In the genomic region with DNA sequence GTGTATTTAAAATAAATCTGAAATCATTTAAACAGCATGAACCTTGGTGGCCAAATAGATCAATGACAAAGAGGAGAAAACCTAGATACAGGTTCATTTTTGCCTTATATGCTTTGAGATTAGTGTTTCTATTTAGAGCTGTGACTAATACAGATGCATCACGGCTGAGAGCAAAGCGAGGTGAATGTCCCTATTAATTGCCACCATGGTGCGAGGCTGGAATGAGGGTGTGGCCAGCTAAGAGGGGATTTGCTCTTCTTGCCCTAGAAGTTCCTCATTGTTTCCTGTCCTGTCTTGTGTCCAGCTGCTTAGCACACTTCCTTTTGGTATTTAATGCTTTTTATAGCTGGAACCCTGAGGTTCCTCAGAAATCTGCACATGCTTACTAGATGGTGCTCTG, we compare ENCODE assay signal across 17 cellular contexts.
DNase-seq lines count a peak whose midpoint lies in the region; ATAC-seq, FAIRE-seq and TF ChIP-seq lines count a peak whose summit lies in the region.
"Had no signal": no experiment of that assay in that cellular context is flagged by ENCODE, and none has a peak within 500 bp of the region (broad histone marks: within the 10 kb centered on the region; RNA-seq: fewer than 3 reads in every experiment).

No MANE protein-coding gene starts in this region.

- H3K27ac ChIP-seq in A673 (ENCODE audit: low read depth, low read length, poor library complexity, severe bottlenecking) (no peak overlapping the region), mesodermal cell (ENCODE audit: low read depth, low read length, severe bottlenecking) (peak overlapping the region; percentile 45)

- ATAC-seq in GM19463 (IDR thresholded peaks at IDR 0.05; ENCODE audit: unreplicated experiment) (no peak), HG03432 (IDR thresholded peaks at IDR 0.05; ENCODE audit: unreplicated experiment) (no peak)

- no peaks in the 10 kb centered on the region for H3K27me3 ChIP-seq in A673 (replicated peaks; ENCODE audit: insufficient read depth, low read depth, low read length, poor library complexity)
- no peaks in the 10 kb centered on the region for H3K27me3 ChIP-seq in bronchial epithelial cell (ENCODE audit: control insufficient read depth, insufficient read depth, low read length)

- POLR2A ChIA-PET in A673 (lab: Charles Lee; ENCODE audit: low non-redundant PET): no interaction called here

- DNase-seq in A673 (ENCODE audit: low spot score): peak; percentile 63
- peak; percentile 9 for DNase-seq in HT1080 (ENCODE audit: low read depth)
- DNase-seq in bronchial epithelial cell (ENCODE audit: low read depth): peak; percentile 71
- DNase-seq in amygdala (lab: John Stamatoyannopoulos, UW): no peak
- DNase-seq: activated CD4-positive, alpha-beta T cell treated with anti-CD3 and anti-CD28 coated beads for 1 hour; activated naive CD4-positive, alpha-beta T cell; activated T-cell treated with anti-CD3 and anti-CD28 coated beads, Interleukin-2, amount 50 U/mL, for 24 hours; amniotic stem cell; CD4-positive, CD25-positive, alpha-beta regulatory T cell; H7; KG1; NCI-H2029; right cardiac atrium; SW 1271 had no signal

- H3K4me1 ChIP-seq in A673 (ENCODE audit: insufficient read depth, low read length, poor library complexity, severe bottlenecking) (peaks cover 7% of the 10 kb centered on the region), mesodermal cell (ENCODE audit: control insufficient read depth, insufficient read depth, low read length, poor library complexity, severe bottlenecking) (peaks cover 5% of the 10 kb centered on the region)

- FAIRE-seq in bronchial epithelial cell (lab: Jason Lieb, UNC): no peak

- WGBS in mesodermal cell (ENCODE audit: insufficient coverage in 2 of 2), 2 experiments: 61 to 64% methylated on average over 3 of the region's 3 CpGs

- intact Hi-C loops in A673 (cut with micrococcal nuclease; ENCODE audit: unreplicated experiment): no loop called here

- CTCF ChIA-PET in A673 (lab: Charles Lee): interaction anchor here (0.6 kb wide), 1 partner anchor 10 kb away, joined by 4 read pairs; no protein-coding TSS in a partner anchor

- no peaks in the 10 kb centered on the region for H3K36me3 ChIP-seq in A673 (ENCODE audit: insufficient read depth, low read length, poor library complexity, severe bottlenecking)
- H3K36me3 ChIP-seq in bronchial epithelial cell (ENCODE audit: control insufficient read depth, insufficient read depth, low read length): no peaks in the 10 kb centered on the region
- H3K36me3 ChIP-seq in mesodermal cell (ENCODE audit: control insufficient read depth, insufficient read depth, low read length): no peaks in the 10 kb centered on the region

- H3K9me3 ChIP-seq in A673 (ENCODE audit: low read depth, low read length, poor library complexity, severe bottlenecking) (no peaks in the 10 kb centered on the region), mesodermal cell (ENCODE audit: control insufficient read depth, low read length) (no peaks in the 10 kb centered on the region)

- no TSS peak for BruUV-seq in A673 (replicated peaks; lab: Mats Ljungman, UMichigan)

- TF ChIP-seq CTCF in A673 (conservative IDR thresholded peaks at IDR 0.05; ENCODE audit: low read depth, low read length) (no peak), bronchial epithelial cell (IDR thresholded peaks at IDR 0.05; ENCODE audit: insufficient read depth, low read length, severe bottlenecking) (no peak)

- H3K4me3 ChIP-seq in A673 (ENCODE audit: low read depth, low read length, poor library complexity, severe bottlenecking): no peak overlapping the region
- H3K4me3 ChIP-seq in bronchial epithelial cell (ENCODE audit: low read depth, low read length): no peak overlapping the region
- no peak overlapping the region for H3K4me3 ChIP-seq in mesodermal cell (ENCODE audit: extremely low read depth, insufficient read depth, low read length, poor library complexity, severe bottlenecking)

Comparison
In these comparisons a context has a peak if more than half of its experiments do, and no peak if none do; other contexts are left out.
1. DNase-seq: peak in A673 (single experiment), HT1080 (single experiment) and bronchial epithelial cell (single experiment); none in amygdala (0 of 56).